18 cellular contexts compared by ENCODE assay signal in the genomic region with DNA sequence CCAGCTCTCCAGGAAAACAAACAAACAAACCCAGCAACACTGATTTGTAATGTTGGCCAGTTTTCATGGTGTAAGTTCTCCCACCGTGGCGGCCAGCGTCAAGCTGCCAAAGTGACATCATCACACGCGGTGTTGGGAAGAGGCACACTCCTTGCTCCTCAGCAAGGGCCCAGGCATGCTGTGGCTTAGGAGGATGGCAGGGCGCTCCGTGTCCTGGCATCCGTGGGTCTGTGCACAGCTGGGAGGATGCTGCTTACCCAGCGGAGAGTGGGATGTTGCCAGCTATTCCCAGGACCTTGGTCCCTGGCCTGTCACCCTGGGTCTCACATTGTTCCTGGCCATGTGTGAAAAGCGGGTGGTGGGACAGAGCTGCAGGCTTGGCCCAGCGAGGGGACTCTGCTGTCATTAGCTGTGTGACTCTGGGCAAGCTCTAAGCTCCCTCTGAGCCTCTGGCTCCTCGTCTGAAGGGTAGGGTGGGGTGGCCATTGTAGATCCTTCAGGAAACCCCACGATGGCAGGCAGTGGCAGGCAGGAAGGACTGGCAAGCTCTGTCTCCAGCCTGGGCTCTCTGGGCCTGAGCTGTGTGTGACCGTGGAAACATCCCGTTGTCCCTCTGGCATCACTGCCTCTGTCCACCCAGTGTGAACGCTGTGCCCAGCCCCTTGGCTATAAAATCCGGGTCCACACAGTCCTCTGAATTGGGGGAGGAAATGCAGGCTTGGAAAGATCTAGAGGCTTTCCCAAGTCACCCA. TPM values are rescaled to one million over a fixed set of nuclear protein-coding genes. Genes with fewer than 3 reads are reported as not detected.
DNase-seq lines count a peak whose midpoint lies in the region; ATAC-seq and TF ChIP-seq lines count a peak whose summit lies in the region.
"Had no signal": no experiment of that assay in that cellular context is flagged by ENCODE, and none has a peak within 500 bp of the region (broad histone marks: within the 10 kb centered on the region; RNA-seq: fewer than 3 reads in every experiment).

No MANE protein-coding gene starts in this region.

- H3K56ac ChIP-seq in mesendoderm (ENCODE audit: low read length): peak overlapping the region; percentile 10

- H2BK5ac ChIP-seq in mesendoderm (ENCODE audit: low read length): no peak overlapping the region

- TF ChIP-seq CTCF in natural killer cell (IDR thresholded peaks at IDR 0.05): no peak

- no peaks in the 10 kb centered on the region for H3K27me3 ChIP-seq in mesendoderm (ENCODE audit: insufficient read depth, low read length, poor library complexity)
- H3K27me3 ChIP-seq: body of pancreas, esophagus muscularis mucosa, neutrophil, tibial nerve had no signal

- no peak overlapping the region for H3K23ac ChIP-seq in mesendoderm (ENCODE audit: low read length)

- H4K5ac ChIP-seq in mesendoderm (ENCODE audit: low read length): no peak overlapping the region

- H3K18ac ChIP-seq in mesendoderm (ENCODE audit: low read length): no peak overlapping the region

- no peak overlapping the region for H4K8ac ChIP-seq in mesendoderm (ENCODE audit: low read depth, low read length)

- no peaks in the 10 kb centered on the region for H3K79me1 ChIP-seq in mesendoderm (ENCODE audit: low read length)

- no peak overlapping the region for H2BK120ac ChIP-seq in mesendoderm (ENCODE audit: low read depth, low read length)

- no peak overlapping the region for H3K4ac ChIP-seq in mesendoderm (ENCODE audit: low read depth, low read length)

- no peak overlapping the region for H3K4me2 ChIP-seq in mesendoderm (ENCODE audit: low read length)

- H3K4me3 Mint-ChIP-seq in natural killer cell treated with Interleukin-12 subunit alpha and Interleukin-12 subunit beta and Interleukin-15 and Interleukin-18, amount 100 ng/mL, for 72 hours: no peak overlapping the region
- no peak overlapping the region for H3K4me3 Mint-ChIP-seq in natural killer cell

- H3K79me2 ChIP-seq in mesendoderm (ENCODE audit: control insufficient read depth, insufficient read depth, low read length): no peaks in the 10 kb centered on the region

- H3K27ac Mint-ChIP-seq in natural killer cell treated with Interleukin-12 subunit alpha and Interleukin-12 subunit beta and Interleukin-15 and Interleukin-18, amount 100 ng/mL, for 72 hours: no peak overlapping the region
- no peak overlapping the region for H3K27ac Mint-ChIP-seq in natural killer cell
- H3K27ac Mint-ChIP-seq: HFFc6 had no signal

- no peaks in the 10 kb centered on the region for H3K36me3 Mint-ChIP-seq in natural killer cell treated with Interleukin-12 subunit alpha and Interleukin-12 subunit beta and Interleukin-15 and Interleukin-18, amount 100 ng/mL, for 72 hours
- no peaks in the 10 kb centered on the region for H3K36me3 Mint-ChIP-seq in natural killer cell

- no peaks in the 10 kb centered on the region for H3K36me3 ChIP-seq in mesendoderm (ENCODE audit: control insufficient read depth, insufficient read depth, low read length)
- H3K36me3 ChIP-seq: esophagus muscularis mucosa, neutrophil, tibial nerve had no signal

- H3K9ac ChIP-seq in mesendoderm (ENCODE audit: low read length): no peak overlapping the region

- intact Hi-C loops in natural killer cell (cut with micrococcal nuclease): no loop called here

- DNase-seq in natural killer cell treated with Interleukin-12 subunit alpha and Interleukin-12 subunit beta and Interleukin-15 and Interleukin-18, amount 100 ng/mL, for 72 hours (ENCODE audit: low spot score): peak; percentile 52
- DNase-seq in natural killer cell (no peak), astrocyte of the hippocampus (ENCODE audit: low read depth, low spot score) (peak; percentile 27), mesendoderm (no peak), GOT3 (lab: John Stamatoyannopoulos, UW) (no peak)
- DNase-seq: activated naive CD4-positive, alpha-beta T cell treated with Interleukin-2 at 50 U/mL for 16 hours; DMS79 treated with DMSO at 0.1 percent for 48 hours; HFFc6; NCI-H1048 had no signal

- H3K27me3 Mint-ChIP-seq in natural killer cell treated with Interleukin-12 subunit alpha and Interleukin-12 subunit beta and Interleukin-15 and Interleukin-18, amount 100 ng/mL, for 72 hours: peaks cover 9 to 20% of the 10 kb centered on the region in 2 donors
- H3K27me3 Mint-ChIP-seq in natural killer cell (ENCODE audit: low read depth in 2 of 2): peaks cover 22 to 32% of the 10 kb centered on the region in 2 donors

- peaks cover 5% of the 10 kb centered on the region for H3K4me1 ChIP-seq in mesendoderm (ENCODE audit: control insufficient read depth, low read depth, low read length)
- H3K4me1 ChIP-seq: body of pancreas had no signal

- no peak for ATAC-seq in natural killer cell treated with Interleukin-12 subunit alpha and Interleukin-12 subunit beta and Interleukin-15 and Interleukin-18, amount 100 ng/mL, for 72 hours
- ATAC-seq in natural killer cell (no peak), HG03521 (IDR thresholded peaks at IDR 0.05; ENCODE audit: unreplicated experiment) (no peak), GM21360 (IDR thresholded peaks at IDR 0.05; ENCODE audit: unreplicated experiment) (no peak)
- ATAC-seq: body of pancreas had no signal

- H3K4me3 ChIP-seq in mesendoderm (ENCODE audit: low read length): no peak overlapping the region
- H3K4me3 ChIP-seq: body of pancreas, esophagus muscularis mucosa, tibial nerve had no signal

- H3K4me1 Mint-ChIP-seq in natural killer cell treated with Interleukin-12 subunit alpha and Interleukin-12 subunit beta and Interleukin-15 and Interleukin-18, amount 100 ng/mL, for 72 hours (ENCODE audit: low read depth in 2 of 2): peaks cover 0 to under 1% of the 10 kb centered on the region in 2 donors
- H3K4me1 Mint-ChIP-seq in natural killer cell: peaks cover 0 to 3% of the 10 kb centered on the region in 2 donors

- no peaks in the 10 kb centered on the region for H3K9me3 Mint-ChIP-seq in natural killer cell treated with Interleukin-12 subunit alpha and Interleukin-12 subunit beta and Interleukin-15 and Interleukin-18, amount 100 ng/mL, for 72 hours
- no peaks in the 10 kb centered on the region for H3K9me3 Mint-ChIP-seq in natural killer cell
- H3K9me3 Mint-ChIP-seq: HFFc6 had no signal

- H3K27ac ChIP-seq in mesendoderm (ENCODE audit: low read depth, low read length): no peak overlapping the region
- H3K27ac ChIP-seq: body of pancreas, C4-2B, esophagus muscularis mucosa, neutrophil, tibial nerve had no signal

- no CpG with 5 or more reads among the region's 17 CpGs for WGBS in mesendoderm (ENCODE audit: extremely low coverage, insufficient coverage, low lambda C conversion rate)

- H2BK15ac ChIP-seq in mesendoderm (replicated peaks; ENCODE audit: low read depth): no peak overlapping the region

- no peak overlapping the region for H2AK5ac ChIP-seq in mesendoderm (ENCODE audit: low read length)

RNA-seq across cellular contexts. Expression of gene PSAPL1, which starts 10.8 kb away (rescaled TPM):
- not detected for total RNA-seq in natural killer cell treated with Interleukin-12 subunit alpha and Interleukin-12 subunit beta and Interleukin-15 and Interleukin-18, amount 100 ng/mL, for 72 hours
- not detected for total RNA-seq in natural killer cell
- polyA plus RNA-seq in mesendoderm (2013, experiment 1 of 2): 0.03 TPM
- 0.03 TPM for polyA plus RNA-seq in mesendoderm (2013, experiment 2 of 2)
- total RNA-seq: dermis microvascular lymphatic vessel endothelial cell, esophagus muscularis mucosa, HFFc6, skeletal muscle tissue had no signal

Comparison
In these comparisons a context has a peak if more than half of its experiments do, and no peak if none do; other contexts are left out.
1. DNase-seq: peak in natural killer cell treated with Interleukin-12 subunit alpha and Interleukin-12 subunit beta and Interleukin-15 and Interleukin-18, amount 100 ng/mL, for 72 hours (single experiment) and astrocyte of the hippocampus (single experiment); none in natural killer cell (single experiment), mesendoderm (single experiment) and GOT3 (single experiment).